ENCODE assay signal across 8 cellular contexts in genomic region chr19:13181747-13182388, GRCh38. TPM values are rescaled to one million over a fixed set of nuclear protein-coding genes. Genes with fewer than 3 reads are reported as not detected.
DNase-seq lines count a peak whose midpoint lies in the region.

No MANE protein-coding gene starts in this region.

- no peaks in the 10 kb centered on the region for H3K36me3 Mint-ChIP-seq in activated naive CD8-positive, alpha-beta T cell treated with anti-CD3 and anti-CD28 coated beads for 36 hours

- peaks cover 23% of the 10 kb centered on the region for H3K4me1 Mint-ChIP-seq in activated naive CD8-positive, alpha-beta T cell treated with anti-CD3 and anti-CD28 coated beads for 36 hours

- H3K27me3 Mint-ChIP-seq in activated naive CD8-positive, alpha-beta T cell treated with anti-CD3 and anti-CD28 coated beads for 36 hours: no peaks in the 10 kb centered on the region

- peak overlapping the region; percentile 34 for H3K4me3 Mint-ChIP-seq in activated naive CD8-positive, alpha-beta T cell treated with anti-CD3 and anti-CD28 coated beads for 36 hours

- peak overlapping the region; percentile 77 for H3K27ac Mint-ChIP-seq in activated naive CD8-positive, alpha-beta T cell treated with anti-CD3 and anti-CD28 coated beads for 36 hours

- DNase-seq in EL (peak; percentile 50), NAMALWA (ENCODE audit: low spot score) (peak; percentile 48), iPS-NIHi11 (ENCODE audit: low spot score) (peak; percentile 24), putamen (ENCODE audit: low spot score) (no peak), NCI-H226 (no peak), NCI-H524 treated with DMSO at 0.1 percent for 48 hours (lab: John Stamatoyannopoulos, UW) (no peak)
- DNase-seq in activated naive CD8-positive, alpha-beta T cell treated with anti-CD3 and anti-CD28 coated beads for 36 hours: peak; percentile 54
- DNase-seq in stimulated activated CD8-positive, alpha-beta memory T cell treated with anti-CD3 and anti-CD28 coated beads, Interleukin-15, amount 100 ng/mL, for 48 hours (ENCODE audit: low read depth in 2 of 2): peak; percentile 44 to 53

- H3K9me3 Mint-ChIP-seq in activated naive CD8-positive, alpha-beta T cell treated with anti-CD3 and anti-CD28 coated beads for 36 hours: no peaks in the 10 kb centered on the region

RNA-seq across cellular contexts. Expression of gene IER2, which starts 31.7 kb away (rescaled TPM):
- total RNA-seq in activated naive CD8-positive, alpha-beta T cell treated with anti-CD3 and anti-CD28 coated beads for 36 hours: 100 to 1,000 TPM; 128 to 132 TPM

RNA-seq across cellular contexts. Expression of gene STX10, which starts 31.7 kb away (rescaled TPM):
- 10 to 100 TPM; 53.3 to 55.0 TPM for total RNA-seq in activated naive CD8-positive, alpha-beta T cell treated with anti-CD3 and anti-CD28 coated beads for 36 hours

Comparison
In these comparisons a context has a peak if more than half of its experiments do, and no peak if none do; other contexts are left out.
1. DNase-seq: peak in EL (single experiment), NAMALWA (single experiment), activated naive CD8-positive, alpha-beta T cell treated with anti-CD3 and anti-CD28 coated beads for 36 hours (single experiment), iPS-NIHi11 (single experiment) and stimulated activated CD8-positive, alpha-beta memory T cell treated with anti-CD3 and anti-CD28 coated beads, Interleukin-15, amount 100 ng/mL, for 48 hours (2 of 2); none in putamen (single experiment), NCI-H226 (single experiment) and NCI-H524 treated with DMSO at 0.1 percent for 48 hours (single experiment).